Comparison of ENCODE assay signal across 8 cellular contexts in genomic region chr18:9137168-9138066, GRCh38. TPM values are rescaled to one million over a fixed set of nuclear protein-coding genes. Genes with fewer than 3 reads are reported as not detected.
DNase-seq lines count a peak whose midpoint lies in the region; ATAC-seq and TF ChIP-seq lines count a peak whose summit lies in the region.

No MANE protein-coding gene starts in this region.

- WGBS in liver = 1% methylated on average over 95 of the region's 95 CpGs

- peak; percentile 41 for ATAC-seq in GM18907 (IDR thresholded peaks at IDR 0.05; ENCODE audit: unreplicated experiment)
- ATAC-seq in HG03135 (IDR thresholded peaks at IDR 0.05; ENCODE audit: unreplicated experiment) = peak; percentile 36

- H3K36me3 ChIP-seq in liver (ENCODE audit: control insufficient read depth in 4 of 4, insufficient read depth in 3 of 4, low read depth in 1 of 4, low read length in 3 of 4) = peaks cover 0 to 6% (median 3%) of the 10 kb centered on the region in 4 donors

- H3K27me3 ChIP-seq in liver (ENCODE audit: control insufficient read depth in 4 of 4, insufficient read depth in 4 of 4, low read length in 3 of 4) = no peaks in the 10 kb centered on the region

- H3K9ac ChIP-seq in liver (ENCODE audit: low read depth in 1 of 2, low read length in 2 of 2) = peak overlapping the region; percentile 97 to 99

- no peak for TF ChIP-seq CTCF in liver (IDR thresholded peaks at IDR 0.05; ENCODE audit: low read depth, low read length, missing input control)

- H3K9me3 ChIP-seq in liver (ENCODE audit: control insufficient read depth in 4 of 4, low read length in 3 of 4) = no peaks in the 10 kb centered on the region

- peak overlapping the region; percentile 96 to 98 for H3K27ac ChIP-seq in liver (ENCODE audit: low read depth in 1 of 2, low read length in 2 of 2)

- DNase-seq in AG08396 (ENCODE audit: low spot score) (peak; percentile 86), NCI-H446 (lab: John Stamatoyannopoulos, UW) (peak; percentile 48 to 71), dedifferentiated amniotic fluid mesenchymal stem cell (ENCODE audit: extremely low spot score) (peak; percentile 72)
- peak; percentile 73 for DNase-seq in activated CD4-positive, alpha-beta T cell treated with anti-CD3 and anti-CD28 coated beads for 48 hours
- peak; percentile 50 to 62 for DNase-seq in stimulated activated CD4-positive, alpha-beta T cell treated with anti-CD3 and anti-CD28 coated beads, Interleukin-4, amount 100 ng/mL, for 48 hours (ENCODE audit: low read depth in 2 of 2)

- TF ChIP-seq RAD21 in liver (IDR thresholded peaks at IDR 0.05) = no peak

- H3K4me1 ChIP-seq in liver (ENCODE audit: control insufficient read depth in 4 of 4, insufficient read depth in 4 of 4, low read length in 3 of 4) = peaks cover 0 to 69% (median 50%) of the 10 kb centered on the region in 4 donors

- peak overlapping the region; percentile 96 to 98 (median 97) for H3K4me3 ChIP-seq in liver (ENCODE audit: low read depth in 1 of 3, low read length in 3 of 3)

TF ChIP-seq in liver, 16 proteins besides CTCF, POLR2A, EP300 and RAD21:
- TF ChIP-seq FOXA2 (IDR thresholded peaks at IDR 0.05) (no peak), ATF3 (IDR thresholded peaks at IDR 0.05) (no peak), GABPA (IDR thresholded peaks at IDR 0.05 in 1 of 2, conservative IDR thresholded peaks at IDR 0.05 in 1 of 2) (no peak), FOXA1 (IDR thresholded peaks at IDR 0.05) (no peak), HNF4A (conservative IDR thresholded peaks at IDR 0.05) (no peak), JUND (IDR thresholded peaks at IDR 0.05) (no peak), TAF1 (conservative IDR thresholded peaks at IDR 0.05) (no peak), REST (IDR thresholded peaks at IDR 0.05) (no peak), ZBTB33 (IDR thresholded peaks at IDR 0.05) (no peak), HNF4G (IDR thresholded peaks at IDR 0.05) (no peak), SP1 (IDR thresholded peaks at IDR 0.05) (no peak), NR2F2 (IDR thresholded peaks at IDR 0.05) (no peak)

RNA-seq across cellular contexts. Expression of gene ANKRD12, which starts 0.8 kb away (rescaled TPM):
- 10 to 100 TPM; 15.0 to 19.7 TPM for total RNA-seq in liver
- polyA plus RNA-seq in liver = 10 to 100 TPM in 1 of 2 donors, 1 to 10 TPM in 1; 2.7 to 59.7 TPM

RNA-seq across cellular contexts. Expression of gene NDUFV2, which starts 34.9 kb away (rescaled TPM):
- total RNA-seq in liver = 100 to 1,000 TPM in 1 of 2 donors, 10 to 100 TPM in 1; 74.5 to 170 TPM
- polyA plus RNA-seq in liver = 100 to 1,000 TPM; 201 to 415 TPM

Comparison
In these comparisons a context has a peak if more than half of its experiments do, and no peak if none do; other contexts are left out.
1. Peak in every context shown above with its lines: DNase-seq, ATAC-seq, H3K4me3 ChIP-seq and H3K27ac ChIP-seq.